8 cellular contexts compared by ENCODE assay signal in the genomic region with DNA sequence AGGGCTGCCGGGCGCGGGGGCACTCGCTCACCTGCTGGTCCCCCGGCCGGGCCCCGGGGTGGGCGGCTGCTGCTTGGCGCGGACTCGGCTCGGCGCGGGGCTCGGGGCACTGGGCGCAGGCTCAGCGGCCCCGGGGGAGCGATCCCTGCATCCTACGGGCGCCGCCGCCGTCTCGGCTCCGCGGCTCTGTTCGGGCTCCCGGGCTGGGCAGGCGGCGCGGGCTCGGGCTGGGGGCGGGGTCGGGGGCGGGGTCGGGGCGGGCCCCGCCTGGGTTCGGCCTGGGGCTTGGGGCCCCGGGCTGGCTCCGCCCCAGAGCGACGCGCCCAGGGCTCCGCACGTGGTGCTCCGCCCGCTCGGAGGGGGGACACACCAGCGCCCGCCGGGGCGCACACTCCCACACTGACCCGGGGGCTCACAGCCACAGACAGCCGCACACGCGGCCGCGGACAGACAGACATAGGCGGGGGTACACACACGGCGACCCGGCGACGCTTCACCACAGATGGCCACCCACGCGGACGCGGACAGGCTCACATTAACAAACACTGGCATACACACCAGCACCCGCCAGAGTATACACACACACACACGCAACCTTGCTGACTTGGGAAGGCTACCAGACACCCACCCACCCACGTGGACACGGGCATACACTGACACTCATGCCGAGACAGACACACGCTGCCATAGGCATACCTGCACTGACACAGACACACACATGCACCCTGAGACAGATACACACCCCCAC. TPM values are rescaled to one million over a fixed set of nuclear protein-coding genes. Genes with fewer than 3 reads are reported as not detected.
A peak's percentile ranks its signal among the peaks of the same experiment; 100 is the strongest.
DNase-seq lines count a peak whose midpoint lies in the region; ATAC-seq and TF ChIP-seq lines count a peak whose summit lies in the region.

A gene (minus strand): TSS at position 188 of the 748 bp plus-strand sequence. CDS start 16,380 bp downstream, outside the sequence.

- POLR2A ChIA-PET in activated B cell treated with CpG ODN at 0.5 μM for 24 hours (lab: Charles Lee) = no interaction called here

- H3K36me3 Mint-ChIP-seq in activated B cell treated with CpG ODN at 0.5 μM for 24 hours (ENCODE audit: low read depth) = no peaks in the 10 kb centered on the region

- H3K4me3 Mint-ChIP-seq in activated B cell treated with CpG ODN at 0.5 μM for 24 hours = peak within 1 kb of the TSS; percentile 65

- peaks cover 7% of the 10 kb centered on the region for H3K4me1 Mint-ChIP-seq in activated B cell treated with CpG ODN at 0.5 μM for 24 hours

- TF ChIP-seq CTCF in activated B cell treated with CpG ODN at 0.5 μM for 24 hours (IDR thresholded peaks at IDR 0.05) = no peak

- DNase-seq in NCI-H1417 (lab: John Stamatoyannopoulos, UW) (peak; percentile 33 to 65 (median 60)), NCI-H1417 treated with DMSO at 0.1 percent for 48 hours (lab: John Stamatoyannopoulos, UW) (no peak), HuH-7 (ENCODE audit: low spot score) (peak; percentile 77), activated B cell treated with CpG ODN at 0.5 μM for 24 hours (no peak), dermis blood vessel endothelial cell (peak; percentile 51), lung microvascular endothelial cell (ENCODE audit: low read depth in 2 of 2) (peak; percentile 32 to 65), HT-29 (ENCODE audit: low spot score) (no peak)
- DNase-seq in stimulated activated CD8-positive, alpha-beta memory T cell treated with anti-CD3 and anti-CD28 coated beads, Interleukin-12 subunit alpha, Interleukin-12 subunit beta, amount 100 ng/mL, for 4 hours (ENCODE audit: low read depth) = peak; percentile 45

- peak; percentile 76 for ATAC-seq in activated B cell treated with CpG ODN at 0.5 μM for 24 hours (ENCODE audit: low read depth)

- no peak within 1 kb of the TSS for H3K27ac Mint-ChIP-seq in activated B cell treated with CpG ODN at 0.5 μM for 24 hours

- CTCF ChIA-PET in activated B cell treated with CpG ODN at 0.5 μM for 24 hours (lab: Charles Lee) = no interaction called here

- intact Hi-C loops in activated B cell treated with CpG ODN at 0.5 μM for 24 hours (cut with micrococcal nuclease) = no loop called here

- no peaks in the 10 kb centered on the region for H3K9me3 Mint-ChIP-seq in activated B cell treated with CpG ODN at 0.5 μM for 24 hours

- H3K27me3 Mint-ChIP-seq in activated B cell treated with CpG ODN at 0.5 μM for 24 hours = peaks cover 12% of the 10 kb centered on the region

RNA-seq across cellular contexts. Expression of the gene that starts here (rescaled TPM):
- 0.02 TPM in 1 of 2 replicates, not detected in the other for total RNA-seq in activated B cell treated with CpG ODN at 0.5 μM for 24 hours
- total RNA-seq in dermis blood vessel endothelial cell = 6.5 and 12.0 TPM in 2 replicates
- total RNA-seq in lung microvascular endothelial cell = 5.9 and 14.9 TPM in 2 replicates
- not detected in 2 replicates for total RNA-seq in HT-29 (2014; rRNA removed; shearing (Covaris generic))

Comparison
In these comparisons a context has a peak if more than half of its experiments do, and no peak if none do; other contexts are left out.
1. DNase-seq: peak in NCI-H1417 (3 of 3), HuH-7 (single experiment), dermis blood vessel endothelial cell (single experiment), lung microvascular endothelial cell (2 of 2) and stimulated activated CD8-positive, alpha-beta memory T cell treated with anti-CD3 and anti-CD28 coated beads, Interleukin-12 subunit alpha, Interleukin-12 subunit beta, amount 100 ng/mL, for 4 hours (single experiment); none in NCI-H1417 treated with DMSO at 0.1 percent for 48 hours (single experiment), activated B cell treated with CpG ODN at 0.5 μM for 24 hours (single experiment) and HT-29 (single experiment).
2. Peak in ATAC-seq in activated B cell treated with CpG ODN at 0.5 μM for 24 hours; RNA of the gene not detected or under 1 TPM.